Comparison of ENCODE assay signal across 1 cellular context in the genomic region with DNA sequence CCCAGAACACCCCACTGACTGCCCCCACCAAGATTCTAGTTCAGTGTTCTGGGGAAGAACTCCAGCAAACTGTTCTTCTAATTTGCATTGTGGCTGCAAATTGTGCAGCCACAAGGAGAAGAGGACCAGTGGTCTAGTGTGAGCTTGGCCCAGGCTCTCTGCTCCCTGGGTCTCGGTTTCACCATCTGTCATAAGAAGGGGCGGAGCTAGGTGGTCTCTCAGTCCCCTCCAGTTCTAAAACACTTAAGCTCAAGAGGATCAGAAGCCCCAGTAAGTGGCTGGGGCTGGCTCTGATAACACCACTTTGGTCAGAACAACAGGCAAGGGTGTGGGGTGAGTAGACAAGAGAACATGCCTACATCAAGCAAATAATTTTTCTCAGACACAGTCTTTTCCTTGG.
TF ChIP-seq lines count a peak whose summit lies in the region.

No MANE protein-coding gene starts in this region.

TF ChIP-seq in GM23338, 12 proteins besides CTCF, POLR2A, EP300 and RAD21 (continued from another document):
- TF ChIP-seq, protein P1, sequence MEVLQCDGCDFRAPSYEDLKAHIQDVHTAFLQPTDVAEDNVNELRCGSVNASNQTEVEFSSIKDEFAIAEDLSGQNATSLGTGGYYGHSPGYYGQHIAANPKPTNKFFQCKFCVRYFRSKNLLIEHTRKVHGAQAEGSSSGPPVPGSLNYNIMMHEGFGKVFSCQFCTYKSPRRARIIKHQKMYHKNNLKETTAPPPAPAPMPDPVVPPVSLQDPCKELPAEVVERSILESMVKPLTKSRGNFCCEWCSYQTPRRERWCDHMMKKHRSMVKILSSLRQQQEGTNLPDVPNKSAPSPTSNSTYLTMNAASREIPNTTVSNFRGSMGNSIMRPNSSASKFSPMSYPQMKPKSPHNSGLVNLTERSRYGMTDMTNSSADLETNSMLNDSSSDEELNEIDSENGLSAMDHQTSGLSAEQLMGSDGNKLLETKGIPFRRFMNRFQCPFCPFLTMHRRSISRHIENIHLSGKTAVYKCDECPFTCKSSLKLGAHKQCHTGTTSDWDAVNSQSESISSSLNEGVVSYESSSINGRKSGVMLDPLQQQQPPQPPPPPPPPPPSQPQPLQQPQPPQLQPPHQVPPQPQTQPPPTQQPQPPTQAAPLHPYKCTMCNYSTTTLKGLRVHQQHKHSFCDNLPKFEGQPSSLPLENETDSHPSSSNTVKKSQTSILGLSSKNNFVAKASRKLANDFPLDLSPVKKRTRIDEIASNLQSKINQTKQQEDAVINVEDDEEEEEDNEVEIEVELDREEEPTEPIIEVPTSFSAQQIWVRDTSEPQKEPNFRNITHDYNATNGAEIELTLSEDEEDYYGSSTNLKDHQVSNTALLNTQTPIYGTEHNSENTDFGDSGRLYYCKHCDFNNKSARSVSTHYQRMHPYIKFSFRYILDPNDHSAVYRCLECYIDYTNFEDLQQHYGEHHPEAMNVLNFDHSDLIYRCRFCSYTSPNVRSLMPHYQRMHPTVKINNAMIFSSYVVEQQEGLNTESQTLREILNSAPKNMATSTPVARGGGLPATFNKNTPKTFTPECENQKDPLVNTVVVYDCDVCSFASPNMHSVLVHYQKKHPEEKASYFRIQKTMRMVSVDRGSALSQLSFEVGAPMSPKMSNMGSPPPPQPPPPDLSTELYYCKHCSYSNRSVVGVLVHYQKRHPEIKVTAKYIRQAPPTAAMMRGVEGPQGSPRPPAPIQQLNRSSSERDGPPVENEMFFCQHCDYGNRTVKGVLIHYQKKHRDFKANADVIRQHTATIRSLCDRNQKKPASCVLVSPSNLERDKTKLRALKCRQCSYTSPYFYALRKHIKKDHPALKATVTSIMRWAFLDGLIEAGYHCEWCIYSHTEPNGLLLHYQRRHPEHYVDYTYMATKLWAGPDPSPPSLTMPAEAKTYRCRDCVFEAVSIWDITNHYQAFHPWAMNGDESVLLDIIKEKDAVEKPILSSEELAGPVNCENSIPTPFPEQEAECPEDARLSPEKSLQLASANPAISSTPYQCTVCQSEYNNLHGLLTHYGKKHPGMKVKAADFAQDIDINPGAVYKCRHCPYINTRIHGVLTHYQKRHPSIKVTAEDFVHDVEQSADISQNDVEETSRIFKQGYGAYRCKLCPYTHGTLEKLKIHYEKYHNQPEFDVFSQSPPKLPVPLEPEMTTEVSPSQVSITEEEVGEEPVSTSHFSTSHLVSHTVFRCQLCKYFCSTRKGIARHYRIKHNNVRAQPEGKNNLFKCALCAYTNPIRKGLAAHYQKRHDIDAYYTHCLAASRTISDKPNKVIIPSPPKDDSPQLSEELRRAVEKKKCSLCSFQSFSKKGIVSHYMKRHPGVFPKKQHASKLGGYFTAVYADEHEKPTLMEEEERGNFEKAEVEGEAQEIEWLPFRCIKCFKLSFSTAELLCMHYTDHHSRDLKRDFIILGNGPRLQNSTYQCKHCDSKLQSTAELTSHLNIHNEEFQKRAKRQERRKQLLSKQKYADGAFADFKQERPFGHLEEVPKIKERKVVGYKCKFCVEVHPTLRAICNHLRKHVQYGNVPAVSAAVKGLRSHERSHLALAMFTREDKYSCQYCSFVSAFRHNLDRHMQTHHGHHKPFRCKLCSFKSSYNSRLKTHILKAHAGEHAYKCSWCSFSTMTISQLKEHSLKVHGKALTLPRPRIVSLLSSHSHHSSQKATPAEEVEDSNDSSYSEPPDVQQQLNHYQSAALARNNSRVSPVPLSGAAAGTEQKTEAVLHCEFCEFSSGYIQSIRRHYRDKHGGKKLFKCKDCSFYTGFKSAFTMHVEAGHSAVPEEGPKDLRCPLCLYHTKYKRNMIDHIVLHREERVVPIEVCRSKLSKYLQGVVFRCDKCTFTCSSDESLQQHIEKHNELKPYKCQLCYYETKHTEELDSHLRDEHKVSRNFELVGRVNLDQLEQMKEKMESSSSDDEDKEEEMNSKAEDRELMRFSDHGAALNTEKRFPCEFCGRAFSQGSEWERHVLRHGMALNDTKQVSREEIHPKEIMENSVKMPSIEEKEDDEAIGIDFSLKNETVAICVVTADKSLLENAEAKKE (CRISPR knock-in tag; IDR thresholded peaks at IDR 0.05), result no peak
- no peak for TF ChIP-seq EZH2phosphoT487 (IDR thresholded peaks at IDR 0.05; ENCODE audit: unreplicated experiment)
- TF ChIP-seq, protein P2, sequence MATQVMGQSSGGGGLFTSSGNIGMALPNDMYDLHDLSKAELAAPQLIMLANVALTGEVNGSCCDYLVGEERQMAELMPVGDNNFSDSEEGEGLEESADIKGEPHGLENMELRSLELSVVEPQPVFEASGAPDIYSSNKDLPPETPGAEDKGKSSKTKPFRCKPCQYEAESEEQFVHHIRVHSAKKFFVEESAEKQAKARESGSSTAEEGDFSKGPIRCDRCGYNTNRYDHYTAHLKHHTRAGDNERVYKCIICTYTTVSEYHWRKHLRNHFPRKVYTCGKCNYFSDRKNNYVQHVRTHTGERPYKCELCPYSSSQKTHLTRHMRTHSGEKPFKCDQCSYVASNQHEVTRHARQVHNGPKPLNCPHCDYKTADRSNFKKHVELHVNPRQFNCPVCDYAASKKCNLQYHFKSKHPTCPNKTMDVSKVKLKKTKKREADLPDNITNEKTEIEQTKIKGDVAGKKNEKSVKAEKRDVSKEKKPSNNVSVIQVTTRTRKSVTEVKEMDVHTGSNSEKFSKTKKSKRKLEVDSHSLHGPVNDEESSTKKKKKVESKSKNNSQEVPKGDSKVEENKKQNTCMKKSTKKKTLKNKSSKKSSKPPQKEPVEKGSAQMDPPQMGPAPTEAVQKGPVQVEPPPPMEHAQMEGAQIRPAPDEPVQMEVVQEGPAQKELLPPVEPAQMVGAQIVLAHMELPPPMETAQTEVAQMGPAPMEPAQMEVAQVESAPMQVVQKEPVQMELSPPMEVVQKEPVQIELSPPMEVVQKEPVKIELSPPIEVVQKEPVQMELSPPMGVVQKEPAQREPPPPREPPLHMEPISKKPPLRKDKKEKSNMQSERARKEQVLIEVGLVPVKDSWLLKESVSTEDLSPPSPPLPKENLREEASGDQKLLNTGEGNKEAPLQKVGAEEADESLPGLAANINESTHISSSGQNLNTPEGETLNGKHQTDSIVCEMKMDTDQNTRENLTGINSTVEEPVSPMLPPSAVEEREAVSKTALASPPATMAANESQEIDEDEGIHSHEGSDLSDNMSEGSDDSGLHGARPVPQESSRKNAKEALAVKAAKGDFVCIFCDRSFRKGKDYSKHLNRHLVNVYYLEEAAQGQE (IDR thresholded peaks at IDR 0.05; ENCODE audit: unreplicated experiment), result no peak
- TF ChIP-seq ZNF114 (CRISPR knock-in tag; IDR thresholded peaks at IDR 0.05), result no peak
- TF ChIP-seq, protein P3, sequence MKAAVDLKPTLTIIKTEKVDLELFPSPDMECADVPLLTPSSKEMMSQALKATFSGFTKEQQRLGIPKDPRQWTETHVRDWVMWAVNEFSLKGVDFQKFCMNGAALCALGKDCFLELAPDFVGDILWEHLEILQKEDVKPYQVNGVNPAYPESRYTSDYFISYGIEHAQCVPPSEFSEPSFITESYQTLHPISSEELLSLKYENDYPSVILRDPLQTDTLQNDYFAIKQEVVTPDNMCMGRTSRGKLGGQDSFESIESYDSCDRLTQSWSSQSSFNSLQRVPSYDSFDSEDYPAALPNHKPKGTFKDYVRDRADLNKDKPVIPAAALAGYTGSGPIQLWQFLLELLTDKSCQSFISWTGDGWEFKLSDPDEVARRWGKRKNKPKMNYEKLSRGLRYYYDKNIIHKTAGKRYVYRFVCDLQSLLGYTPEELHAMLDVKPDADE (IDR thresholded peaks at IDR 0.05), result no peak
- no peak for TF ChIP-seq ZNF331 (CRISPR knock-in tag; IDR thresholded peaks at IDR 0.05; ENCODE audit: low read depth)
- TF ChIP-seq STAT1 (IDR thresholded peaks at IDR 0.05; ENCODE audit: unreplicated experiment), result no peak
- TF ChIP-seq NANOG (IDR thresholded peaks at IDR 0.05; ENCODE audit: borderline replicate concordance), result no peak
- TF ChIP-seq EZH2 (IDR thresholded peaks at IDR 0.05; ENCODE audit: low read depth, unreplicated experiment), result no peak
- TF ChIP-seq POLR2AphosphoS5 (IDR thresholded peaks at IDR 0.05; ENCODE audit: low read depth), result no peak
